In the genomic region with DNA sequence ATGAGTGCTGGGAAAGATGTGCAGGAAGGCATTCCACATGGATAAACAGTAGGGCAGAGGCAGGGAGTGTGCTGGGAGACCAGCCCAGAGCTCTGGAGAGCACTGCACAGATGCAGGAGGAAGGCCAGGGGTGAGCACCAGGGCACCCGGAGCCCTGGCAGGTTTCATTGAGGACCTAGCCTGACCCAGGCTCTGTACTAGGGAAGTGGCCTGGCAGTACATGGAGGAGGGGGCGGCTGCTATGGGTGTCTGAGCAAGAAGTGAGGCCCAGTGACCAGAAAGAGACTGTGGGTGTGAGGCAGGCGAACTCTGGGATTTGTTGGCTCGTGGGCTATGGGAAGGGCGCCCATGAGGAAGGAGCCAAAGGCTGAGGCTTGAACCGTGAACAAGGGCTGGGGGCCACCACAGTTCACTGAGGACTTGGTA, we compare ENCODE assay signal across 17 cellular contexts.
DNase-seq lines count a peak whose midpoint lies in the region; ATAC-seq and TF ChIP-seq lines count a peak whose summit lies in the region.
"Had no signal": no experiment of that assay in that cellular context is flagged by ENCODE, and none has a peak within 500 bp of the region (broad histone marks: within the 10 kb centered on the region; RNA-seq: fewer than 3 reads in every experiment).

No MANE protein-coding gene starts in this region.

- intact Hi-C loops in posterior vena cava (cut with DNase I): no loop called here

- DNase-seq in CD1c-positive myeloid dendritic cell (ENCODE audit: extremely low spot score): peak; percentile 36
- DNase-seq in ecto neural progenitor cell (ENCODE audit: low spot score): peak; percentile 33
- DNase-seq in posterior vena cava (ENCODE audit: low spot score): peak; percentile 69
- DNase-seq in cortex of kidney (lab: John Stamatoyannopoulos, UW): no peak
- no peak for DNase-seq in SIG-M5 (lab: John Stamatoyannopoulos, UW)
- DNase-seq: DMS 273 treated with DMSO at 0.1 percent for 48 hours, KBM-7, NCI-H1105 treated with DMSO at 0.1 percent for 48 hours, NCI-H187 treated with DMSO at 0.1 percent for 48 hours, NCI-H2171, NCI-H446 treated with DMSO at 0.1 percent for 48 hours, NCI-H774 had no signal

- ATAC-seq in GM19397 (IDR thresholded peaks at IDR 0.05; ENCODE audit: unreplicated experiment): no peak
- ATAC-seq: Right ventricle myocardium inferior had no signal

- no peak for TF ChIP-seq CTCF in 22Rv1 (IDR thresholded peaks at IDR 0.05)

- H3K27ac ChIP-seq in 22Rv1: peak overlapping the region; percentile 5; the same call in 1 of the 2 replicates
- H3K27ac ChIP-seq: BLaER1, HL-60 had no signal

Comparison
In these comparisons a context has a peak if more than half of its experiments do, and no peak if none do; other contexts are left out.
1. DNase-seq: peak in CD1c-positive myeloid dendritic cell (single experiment), ecto neural progenitor cell (single experiment) and posterior vena cava (single experiment); none in cortex of kidney (single experiment) and SIG-M5 (single experiment).